ENCODE assay signal across 2 cellular contexts in genomic region chr2:88019985-88020384, GRCh38.
A peak's percentile ranks its signal among the peaks of the same experiment; 100 is the strongest.
TF ChIP-seq lines count a peak whose summit lies in the region.

No MANE protein-coding gene starts in this region.

TF ChIP-seq in HepG2, 621 proteins besides CTCF, POLR2A, EP300 and RAD21:
- TF ChIP-seq ZNF496 (CRISPR knock-in tag; IDR thresholded peaks at IDR 0.05; ENCODE audit: insufficient replicate concordance) (no peak), ZNF83 (CRISPR knock-in tag; IDR thresholded peaks at IDR 0.05; ENCODE audit: borderline replicate concordance) (no peak), ZNF563 (CRISPR knock-in tag; IDR thresholded peaks at IDR 0.05) (no peak)
- TF ChIP-seq, protein P1, sequence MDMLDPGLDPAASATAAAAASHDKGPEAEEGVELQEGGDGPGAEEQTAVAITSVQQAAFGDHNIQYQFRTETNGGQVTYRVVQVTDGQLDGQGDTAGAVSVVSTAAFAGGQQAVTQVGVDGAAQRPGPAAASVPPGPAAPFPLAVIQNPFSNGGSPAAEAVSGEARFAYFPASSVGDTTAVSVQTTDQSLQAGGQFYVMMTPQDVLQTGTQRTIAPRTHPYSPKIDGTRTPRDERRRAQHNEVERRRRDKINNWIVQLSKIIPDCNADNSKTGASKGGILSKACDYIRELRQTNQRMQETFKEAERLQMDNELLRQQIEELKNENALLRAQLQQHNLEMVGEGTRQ (IDR thresholded peaks at IDR 0.05; ENCODE audit: low read depth, low read length) = peak; percentile 37; the same call in 1 of the 2 replicates
- TF ChIP-seq, protein P1 (CRISPR knock-in tag; IDR thresholded peaks at IDR 0.05; ENCODE audit: borderline replicate concordance) = no peak; the same call in 1 of the 2 replicates

TF ChIP-seq in H1, 55 proteins besides CTCF, POLR2A, EP300 and RAD21:
- TF ChIP-seq TEAD4 (IDR thresholded peaks at IDR 0.05; ENCODE audit: low read depth, low read length) (no peak), SIX5 (IDR thresholded peaks at IDR 0.05; ENCODE audit: low read depth, low read length) (no peak), KDM5A (IDR thresholded peaks at IDR 0.05; ENCODE audit: low read length) (no peak), ATF2 (IDR thresholded peaks at IDR 0.05; ENCODE audit: low read length) (no peak), RBBP5 (IDR thresholded peaks at IDR 0.05; ENCODE audit: borderline replicate concordance, low read depth, low read length) (no peak), SP1 (IDR thresholded peaks at IDR 0.05; ENCODE audit: low read depth, low read length) (no peak), JUN (IDR thresholded peaks at IDR 0.05; ENCODE audit: low read depth, low read length) (no peak), CBX5 (IDR thresholded peaks at IDR 0.05; ENCODE audit: low read depth, low read length) (no peak), CTBP2 (IDR thresholded peaks at IDR 0.05; ENCODE audit: borderline replicate concordance, insufficient read depth, insufficient read length, low read length) (no peak), NANOG (IDR thresholded peaks at IDR 0.05; ENCODE audit: insufficient read depth, low read depth, low read length, poor library complexity, severe bottlenecking) (no peak), POLR2AphosphoS5 (IDR thresholded peaks at IDR 0.05; ENCODE audit: low read depth, low read length) (no peak), MAFK (IDR thresholded peaks at IDR 0.05; ENCODE audit: low read depth, low read length) (no peak), KDM4A (IDR thresholded peaks at IDR 0.05; ENCODE audit: low read depth, low read length, severe bottlenecking) (no peak)
- TF ChIP-seq, protein P2, sequence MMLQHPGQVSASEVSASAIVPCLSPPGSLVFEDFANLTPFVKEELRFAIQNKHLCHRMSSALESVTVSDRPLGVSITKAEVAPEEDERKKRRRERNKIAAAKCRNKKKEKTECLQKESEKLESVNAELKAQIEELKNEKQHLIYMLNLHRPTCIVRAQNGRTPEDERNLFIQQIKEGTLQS (IDR thresholded peaks at IDR 0.05; ENCODE audit: insufficient read depth, low read depth, low read length) = no peak
- TF ChIP-seq, protein P1 (IDR thresholded peaks at IDR 0.05; ENCODE audit: low read length) = no peak
